25 cellular contexts compared by ENCODE assay signal in the genomic region with DNA sequence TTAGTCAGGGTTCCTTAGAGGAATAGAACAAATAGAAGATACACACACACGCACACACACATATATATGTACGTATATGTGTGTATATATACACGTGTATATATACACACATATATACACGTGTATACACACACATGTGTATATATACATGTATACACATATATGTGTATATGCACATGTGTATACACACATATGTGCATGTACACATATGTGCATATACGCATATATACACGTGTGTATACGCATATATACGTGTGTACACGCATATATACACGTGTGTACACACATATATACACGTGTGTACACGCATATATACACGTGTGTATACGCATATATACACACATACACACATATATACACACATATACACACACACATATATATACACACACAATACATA. TPM values are rescaled to one million over a fixed set of nuclear protein-coding genes. Genes with fewer than 3 reads are reported as not detected.
"Had no signal": no experiment of that assay in that cellular context is flagged by ENCODE, and none has a peak within 500 bp of the region (broad histone marks: within the 10 kb centered on the region; RNA-seq: fewer than 3 reads in every experiment).

No MANE protein-coding gene starts in this region.

- H3K9me3 ChIP-seq: adrenal gland, breast epithelium, prostate gland, right atrium auricular region, tibial nerve had no signal

- H3K9ac ChIP-seq: neural progenitor cell had no signal

- DNase-seq: activated CD4-positive, alpha-beta T cell treated with anti-CD3 and anti-CD28 coated beads for 48 hours; activated CD8-positive, alpha-beta memory T cell treated with anti-CD3 and anti-CD28 coated beads, Interleukin-2, amount 50 U/mL, for 4 hours; activated CD8-positive, alpha-beta T cell treated with anti-CD3 and anti-CD28 coated beads, Interleukin-2, amount 10 ng/mL, durations not matched to agents 7 days and 5 days; activated gamma-delta T cell treated with Interleukin-2 at 50 U/mL for 16 hours; activated T-cell treated with anti-CD3 and anti-CD28 coated beads, Interleukin-2, amount 50 U/mL, for 4 hours; adrenal gland; cerebellar nuclear complex; cortex of kidney; head of caudate nucleus; kidney glomerular epithelial cell; left ventricle myocardium superior had no signal

- FAIRE-seq: astrocyte, frontal cortex, TTC549, urothelium cell line had no signal

- H3K9me3 Mint-ChIP-seq: activated T-cell treated with anti-CD3 and anti-CD28 coated beads, Interleukin-2, amount 50 U/mL, for 4 hours; stimulated activated naive CD8-positive, alpha-beta T cell treated with anti-CD3 and anti-CD28 coated beads, Interleukin-15, Interleukin-2, amounts not matched to agents 100 ng/mL and 50 ng/mL, for 24 hours; T-helper 2 cell treated with Interferon-gamma antibody and Interleukin-4, amounts not matched to agents 5 μg/mL and 100 μg/mL, for 36 hours had no signal

- ATAC-seq: activated CD8-positive, alpha-beta T cell treated with anti-CD3 and anti-CD28 coated beads, Interleukin-2, amount 10 ng/mL, durations not matched to agents 7 days and 5 days; activated T-cell treated with anti-CD3 and anti-CD28 coated beads, Interleukin-2, amount 50 U/mL, for 4 hours; left ventricle myocardium superior; WTC11 had no signal

- H3K4me3 Mint-ChIP-seq: neural progenitor cell, WTC11 had no signal

- H3K27me3 ChIP-seq: adrenal gland, breast epithelium, neural progenitor cell, right atrium auricular region, tibial nerve had no signal

- H3K27me3 Mint-ChIP-seq: stimulated activated naive CD8-positive, alpha-beta T cell treated with anti-CD3 and anti-CD28 coated beads, Interleukin-15, Interleukin-2, amounts not matched to agents 100 ng/mL and 50 ng/mL, for 24 hours had no signal

- H3K4me1 ChIP-seq: adrenal gland, breast epithelium, prostate gland had no signal

- H3K27ac ChIP-seq: adrenal gland, breast epithelium, neural progenitor cell, prostate gland, right atrium auricular region, tibial nerve had no signal

- H3K4me2 ChIP-seq: neural progenitor cell had no signal

- H3K4me3 ChIP-seq: adrenal gland, breast epithelium, neural progenitor cell, prostate gland, right atrium auricular region, skin epidermis, tibial nerve had no signal

- H3K36me3 ChIP-seq: adrenal gland, breast epithelium, neural progenitor cell, prostate gland, right atrium auricular region, tibial nerve had no signal

RNA-seq across cellular contexts. Expression of gene ASMT, which starts 41.5 kb away (rescaled TPM):
- total RNA-seq: astrocyte, breast epithelium, left ventricle myocardium superior, myocyte, right atrium auricular region had no signal
